In the genomic region with DNA sequence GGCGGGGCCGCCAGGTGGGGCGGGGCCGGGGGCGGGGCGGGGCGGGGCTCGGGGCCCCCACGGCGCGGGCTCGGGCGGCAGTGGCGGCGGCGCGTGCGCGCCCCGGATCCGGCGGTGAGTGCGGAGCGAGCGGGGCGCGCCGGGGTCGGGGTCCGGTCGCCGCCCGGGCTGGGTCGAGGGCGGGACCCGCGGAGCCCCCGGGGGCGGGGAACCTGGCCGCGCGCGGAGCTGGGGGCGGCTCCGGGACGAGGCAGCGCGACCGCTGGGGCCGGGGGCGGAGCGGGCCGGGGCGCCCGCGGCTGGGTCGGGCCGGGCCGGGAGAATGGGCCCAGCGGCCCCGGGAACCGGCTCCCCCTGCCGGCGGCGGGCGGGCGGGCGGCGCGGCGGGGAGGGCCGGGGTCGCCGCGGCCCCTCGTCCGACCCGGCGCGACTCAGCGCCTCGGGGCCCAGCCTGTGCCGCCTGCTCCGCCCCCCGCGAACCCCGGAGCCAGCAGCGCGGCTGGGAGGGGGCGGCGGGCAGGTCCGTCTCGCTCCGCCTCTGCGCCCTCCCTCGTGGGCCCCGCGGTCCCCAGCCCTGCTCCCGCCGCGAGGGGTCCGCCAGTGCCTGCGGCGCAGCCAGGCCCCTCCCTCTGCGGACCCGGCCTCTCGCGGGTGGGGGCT, we compare ENCODE assay signal across 7 cellular contexts. TPM values are rescaled to one million over a fixed set of nuclear protein-coding genes. Genes with fewer than 3 reads are reported as not detected.
DNase-seq lines count a peak whose midpoint lies in the region.

No MANE protein-coding gene starts in this region.

- H3K79me2 ChIP-seq in trophoblast cell (ENCODE audit: control insufficient read depth, insufficient read depth, low read length, poor library complexity), result no peaks in the 10 kb centered on the region

- H3K4me3 ChIP-seq in MG63 (peak overlapping the region; percentile 22; the same call in 1 of the 2 replicates), trophoblast cell (ENCODE audit: low read depth, low read length) (peak overlapping the region; percentile 59)
- no peak overlapping the region for H3K4me3 ChIP-seq in effector memory CD4-positive, alpha-beta T cell (ENCODE audit: insufficient read depth, low read depth, low read length, poor library complexity, severe bottlenecking)

- H3K23ac ChIP-seq in trophoblast cell (ENCODE audit: low read length), result no peak overlapping the region

- no peak overlapping the region for H2AK5ac ChIP-seq in trophoblast cell (ENCODE audit: low read length)

- no peak overlapping the region for H2BK12ac ChIP-seq in trophoblast cell (ENCODE audit: low read length)

- no CpG with 5 or more reads among the region's 108 CpGs for WGBS in trophoblast cell (ENCODE audit: extremely low coverage, insufficient coverage, insufficient read length)

- no peak overlapping the region for H3K18ac ChIP-seq in trophoblast cell (ENCODE audit: low read length)

- no peaks in the 10 kb centered on the region for H3K36me3 ChIP-seq in ES-I3 (ENCODE audit: insufficient read depth, low read length)
- H3K36me3 ChIP-seq in MG63, result no peaks in the 10 kb centered on the region
- H3K36me3 ChIP-seq in trophoblast cell (ENCODE audit: control insufficient read depth in 1 of 2, insufficient read depth in 2 of 2, low read length in 2 of 2), result no peaks in the 10 kb centered on the region
- H3K36me3 ChIP-seq in effector memory CD4-positive, alpha-beta T cell (ENCODE audit: control insufficient read depth, insufficient read depth, low read length), result no peaks in the 10 kb centered on the region

- H3K79me1 ChIP-seq in trophoblast cell (ENCODE audit: low read length), result peaks cover 3% of the 10 kb centered on the region

- H2BK5ac ChIP-seq in trophoblast cell (ENCODE audit: low read depth, low read length, poor library complexity), result no peak overlapping the region

- H3K9me3 ChIP-seq in ES-I3 (ENCODE audit: control insufficient read depth, insufficient read depth, low read length), result no peaks in the 10 kb centered on the region
- no peaks in the 10 kb centered on the region for H3K9me3 ChIP-seq in MG63
- H3K9me3 ChIP-seq in trophoblast cell (ENCODE audit: insufficient read depth, low read depth, low read length), result no peaks in the 10 kb centered on the region
- no peaks in the 10 kb centered on the region for H3K9me3 ChIP-seq in effector memory CD4-positive, alpha-beta T cell (ENCODE audit: control insufficient read depth, low read length)

- H2AFZ ChIP-seq in trophoblast cell (ENCODE audit: insufficient read depth, low read length, poor library complexity), result no peak overlapping the region

- no peak overlapping the region for H4K8ac ChIP-seq in trophoblast cell (ENCODE audit: low read depth, low read length)

- no peak overlapping the region for H3K14ac ChIP-seq in trophoblast cell (ENCODE audit: low read length)

- H3K27ac ChIP-seq in trophoblast cell (ENCODE audit: low read depth, low read length), result no peak overlapping the region
- no peak overlapping the region for H3K27ac ChIP-seq in effector memory CD4-positive, alpha-beta T cell (ENCODE audit: insufficient read depth, low read length, poor library complexity, severe bottlenecking)

- peak overlapping the region; percentile 71 for H3K4me2 ChIP-seq in trophoblast cell (ENCODE audit: low read length)

- no peak overlapping the region for H4K12ac ChIP-seq in trophoblast cell (ENCODE audit: low read depth, low read length)

- H3K4ac ChIP-seq in trophoblast cell (ENCODE audit: low read depth, low read length), result no peak overlapping the region

- no peaks in the 10 kb centered on the region for H3K4me1 ChIP-seq in ES-I3 (ENCODE audit: insufficient read depth, low read length)
- peaks cover 3 to 5% of the 10 kb centered on the region in 2 experiments for H3K4me1 ChIP-seq in trophoblast cell (ENCODE audit: control insufficient read depth in 1 of 2, insufficient read depth in 2 of 2, low read length in 2 of 2)
- peaks cover 9% of the 10 kb centered on the region for H3K4me1 ChIP-seq in effector memory CD4-positive, alpha-beta T cell (ENCODE audit: control insufficient read depth, insufficient read depth, low read length, poor library complexity, severe bottlenecking)

- DNase-seq in MG63 (peak; percentile 17), dermis blood vessel endothelial cell (peak; percentile 46), trophoblast cell (no peak), dedifferentiated amniotic fluid mesenchymal stem cell (ENCODE audit: extremely low spot score) (no peak), NCI-H2107 (lab: John Stamatoyannopoulos, UW) (no peak)
- no peak for DNase-seq in effector memory CD4-positive, alpha-beta T cell

- H3K9ac ChIP-seq in ES-I3 (ENCODE audit: low read depth, low read length), result peak overlapping the region; percentile 42; the same call in 1 of the 2 replicates
- H3K9ac ChIP-seq in trophoblast cell (ENCODE audit: low read length), result no peak overlapping the region

- H2BK120ac ChIP-seq in trophoblast cell (ENCODE audit: insufficient read depth, low read length, poor library complexity), result no peak overlapping the region

- H4K91ac ChIP-seq in trophoblast cell (ENCODE audit: low read depth, low read length), result peak overlapping the region; percentile 48

- H3K27me3 ChIP-seq in MG63 (no peaks in the 10 kb centered on the region), trophoblast cell (ENCODE audit: insufficient read depth, low read length) (peaks cover 5% of the 10 kb centered on the region)
- peaks cover 27% of the 10 kb centered on the region for H3K27me3 ChIP-seq in effector memory CD4-positive, alpha-beta T cell (replicated peaks; ENCODE audit: control insufficient read depth, insufficient read depth, low read length, poor library complexity, severe bottlenecking)

RNA-seq across cellular contexts. Expression of a gene that starts 3.1 kb away (rescaled TPM):
- total RNA-seq in MG63 (2014; rRNA removed; shearing (Covaris generic); ENCODE audit: low replicate concordance), result 24.5 and 25.9 TPM in 2 replicates
- total RNA-seq in dermis blood vessel endothelial cell, result 571 and 768 TPM in 2 replicates
- polyA plus RNA-seq in trophoblast cell (2013), result 29.6 and 29.9 TPM in 2 replicates

RNA-seq across cellular contexts. Expression of a gene that starts 21.4 kb away (rescaled TPM):
- 58.8 and 116 TPM in 2 replicates for total RNA-seq in MG63 (2014; rRNA removed; shearing (Covaris generic); ENCODE audit: low replicate concordance)
- total RNA-seq in dermis blood vessel endothelial cell, result 46.1 and 62.6 TPM in 2 replicates
- 16.6 and 17.1 TPM in 2 replicates for polyA plus RNA-seq in trophoblast cell (2013)

RNA-seq across cellular contexts. Expression of a gene that starts 46.5 kb away (rescaled TPM):
- total RNA-seq in MG63 (2014; rRNA removed; shearing (Covaris generic); ENCODE audit: low replicate concordance), result 11.5 and 13.3 TPM in 2 replicates
- 172 and 238 TPM in 2 replicates for total RNA-seq in dermis blood vessel endothelial cell
- 29.3 and 30.2 TPM in 2 replicates for polyA plus RNA-seq in trophoblast cell (2013)

Comparison
In these comparisons a context has a peak if more than half of its experiments do, and no peak if none do; other contexts are left out.
1. DNase-seq: peak in MG63 (single experiment) and dermis blood vessel endothelial cell (single experiment); none in trophoblast cell (0 of 2), dedifferentiated amniotic fluid mesenchymal stem cell (single experiment), effector memory CD4-positive, alpha-beta T cell (0 of 3) and NCI-H2107 (single experiment).
2. RNA of a gene that starts 3.1 kb away (total RNA-seq): 571 to 768 TPM in dermis blood vessel endothelial cell; 24.5 to 25.9 TPM in MG63; every median in the first group is over 10 times any median in the second.
3. RNA of a gene that starts 46.5 kb away (total RNA-seq): 172 to 238 TPM in dermis blood vessel endothelial cell; 11.5 to 13.3 TPM in MG63; every median in the first group is over 10 times any median in the second.